Comparison of ENCODE assay signal across 15 cellular contexts in genomic region chr18:55859116-55859515, GRCh38.
DNase-seq lines count a peak whose midpoint lies in the region; ATAC-seq, FAIRE-seq and TF ChIP-seq lines count a peak whose summit lies in the region.
"Had no signal": no experiment of that assay in that cellular context is flagged by ENCODE, and none has a peak within 500 bp of the region (broad histone marks: within the 10 kb centered on the region; RNA-seq: fewer than 3 reads in every experiment).

No MANE protein-coding gene starts in this region.

- peak overlapping the region in 1 of 3 donors; percentile 0 for H3K9ac ChIP-seq in skeletal muscle tissue (ENCODE audit: low read depth in 1 of 3, low read length in 3 of 3)
- H3K9ac ChIP-seq: SK-N-SH had no signal

- intact Hi-C loops in pancreas (cut with DNase I) (no loop called here), adrenal gland (cut with DNase I) (no loop called here)

- 58 to 66% methylated on average over 6 of the region's 6 CpGs for WGBS in pancreas, 2 donors
- WGBS in adrenal gland, 4 donors: 63 to 68% (median 66%) methylated on average over 6 of the region's 6 CpGs

- TF ChIP-seq POLR2A in adrenal gland (IDR thresholded peaks at IDR 0.05): no peak

- no peak for ATAC-seq in pancreas
- ATAC-seq: CD8-positive, alpha-beta T cell had no signal

- DNase-seq in ELR (ENCODE audit: low read depth) (peak; percentile 13), SJSA1 (ENCODE audit: low read depth in 1 of 2, low spot score in 2 of 2) (peak in 1 of 2 experiments; percentile 36), fibroblast of villous mesenchyme (ENCODE audit: low read depth) (no peak), pancreas (no peak), adrenal gland (no peak), DMS153 (lab: John Stamatoyannopoulos, UW) (no peak)
- DNase-seq: activated CD4-positive, alpha-beta T cell treated with anti-CD3 and anti-CD28 coated beads, Interleukin-2, amount 10 ng/mL, durations not matched to agents 7 days and 5 days; activated T-cell treated with anti-CD3 and anti-CD28 coated beads, Interleukin-2, amount 50 U/mL, for 24 hours; CD8-positive, alpha-beta T cell; DND-41; Kasumi-1; NCI-H146; SK-N-SH had no signal

- H3K9me3 ChIP-seq in SJSA1 (replicated peaks) (no peaks in the 10 kb centered on the region), skeletal muscle tissue (ENCODE audit: control insufficient read depth in 3 of 3, low read length in 3 of 3) (no peaks in the 10 kb centered on the region), pancreas (no peaks in the 10 kb centered on the region), adrenal gland (replicated peaks in 1 of 3) (no peaks in the 10 kb centered on the region)
- H3K9me3 ChIP-seq: SK-N-SH had no signal

- H3K27me3 ChIP-seq in SJSA1 (replicated peaks): no peaks in the 10 kb centered on the region
- H3K27me3 ChIP-seq in skeletal muscle tissue (ENCODE audit: control insufficient read depth in 3 of 3, insufficient read depth in 3 of 3, low read length in 3 of 3): peaks cover 12 to 41% (median 40%) of the 10 kb centered on the region in 3 donors
- H3K27me3 ChIP-seq in pancreas: no peaks in the 10 kb centered on the region
- H3K27me3 ChIP-seq in adrenal gland: peaks cover 5% of the 10 kb centered on the region

- H3K27ac ChIP-seq in SJSA1: peak overlapping the region; percentile 3; the same call in 1 of the 2 replicates
- H3K27ac ChIP-seq in skeletal muscle tissue (ENCODE audit: low read depth, low read length): no peak overlapping the region
- H3K27ac ChIP-seq in pancreas: no peak overlapping the region
- H3K27ac ChIP-seq in adrenal gland: no peak overlapping the region

- no peak for FAIRE-seq in pancreas (lab: Jason Lieb, UNC)
- FAIRE-seq: colon had no signal

- H3K4me3 ChIP-seq in SJSA1 (peak overlapping the region; percentile 27), fibroblast of villous mesenchyme (ENCODE audit: low read depth, low read length) (peak overlapping the region; percentile 44), skeletal muscle tissue (ENCODE audit: low read length in 3 of 3) (peak overlapping the region; percentile 37 to 70 (median 53)), pancreas (no peak overlapping the region), adrenal gland (no peak overlapping the region)

- H3K4me1 ChIP-seq in SJSA1 (replicated peaks): peaks cover 39% of the 10 kb centered on the region
- peaks cover 11 to 24% (median 24%) of the 10 kb centered on the region in 3 donors for H3K4me1 ChIP-seq in skeletal muscle tissue (ENCODE audit: control insufficient read depth in 3 of 3, insufficient read depth in 3 of 3, low read length in 3 of 3)
- peaks cover 0 to 1% (median 0%) of the 10 kb centered on the region in 3 donors for H3K4me1 ChIP-seq in pancreas
- H3K4me1 ChIP-seq in adrenal gland (replicated peaks in 1 of 2): peaks cover 0 to 4% of the 10 kb centered on the region in 2 donors

- no peak for TF ChIP-seq CTCF in fibroblast of villous mesenchyme (IDR thresholded peaks at IDR 0.05; ENCODE audit: insufficient read depth, low read depth, low read length)
- TF ChIP-seq CTCF in pancreas (IDR thresholded peaks at IDR 0.05): no peak
- no peak for TF ChIP-seq CTCF in adrenal gland (IDR thresholded peaks at IDR 0.05)

- no peaks in the 10 kb centered on the region for H3K36me3 ChIP-seq in SJSA1
- no peaks in the 10 kb centered on the region for H3K36me3 ChIP-seq in skeletal muscle tissue (ENCODE audit: control insufficient read depth in 3 of 3, insufficient read depth in 3 of 3, low read length in 3 of 3)
- no peaks in the 10 kb centered on the region for H3K36me3 ChIP-seq in pancreas
- no peaks in the 10 kb centered on the region for H3K36me3 ChIP-seq in adrenal gland (replicated peaks in 1 of 2)

Comparison
In these comparisons a context has a peak if more than half of its experiments do, and no peak if none do; other contexts are left out.
1. H3K4me3 ChIP-seq: peak in SJSA1 (single experiment), fibroblast of villous mesenchyme (single experiment) and skeletal muscle tissue (3 of 3); none in pancreas (0 of 4) and adrenal gland (0 of 4).